In the genomic region with DNA sequence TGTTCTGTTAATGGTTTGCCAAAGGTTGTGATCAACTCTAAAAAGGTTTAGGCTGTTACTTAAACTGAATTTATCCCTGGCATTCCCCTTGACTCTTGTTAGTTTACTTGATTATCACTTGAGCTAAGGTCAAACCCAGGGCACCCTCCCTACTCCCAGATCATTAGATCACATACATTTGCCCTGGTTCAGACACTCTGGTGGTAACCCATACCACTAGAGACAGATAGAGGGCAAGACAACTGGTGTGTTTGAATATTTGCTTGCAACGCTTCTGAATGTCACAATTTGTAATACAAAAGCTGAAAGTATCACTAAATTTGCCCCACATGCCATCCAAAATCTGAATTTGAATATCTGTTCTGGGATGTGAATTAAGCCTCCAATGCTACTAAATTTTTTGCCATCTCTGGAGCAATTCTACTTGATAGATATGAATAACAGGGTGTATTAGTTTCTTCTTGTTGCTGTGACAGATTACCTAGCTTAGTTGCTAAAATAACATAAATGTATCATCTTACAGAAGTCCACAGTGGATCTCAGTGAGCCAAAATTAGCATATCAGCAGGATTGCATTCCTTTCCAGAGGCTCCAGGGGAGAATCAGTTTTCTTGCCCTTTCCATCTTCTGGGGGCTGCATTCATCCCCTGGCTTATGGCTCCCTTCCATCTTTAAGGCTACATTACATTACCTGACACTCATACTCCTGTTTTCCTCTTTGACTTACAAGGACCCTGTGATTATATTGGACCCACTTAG, we compare ENCODE assay signal across 1 cellular context.
TF ChIP-seq lines count a peak whose summit lies in the region.

No MANE protein-coding gene starts in this region.

TF ChIP-seq in H1, 55 proteins besides CTCF, POLR2A, EP300 and RAD21:
- TF ChIP-seq, protein P1, sequence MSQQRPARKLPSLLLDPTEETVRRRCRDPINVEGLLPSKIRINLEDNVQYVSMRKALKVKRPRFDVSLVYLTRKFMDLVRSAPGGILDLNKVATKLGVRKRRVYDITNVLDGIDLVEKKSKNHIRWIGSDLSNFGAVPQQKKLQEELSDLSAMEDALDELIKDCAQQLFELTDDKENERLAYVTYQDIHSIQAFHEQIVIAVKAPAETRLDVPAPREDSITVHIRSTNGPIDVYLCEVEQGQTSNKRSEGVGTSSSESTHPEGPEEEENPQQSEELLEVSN (IDR thresholded peaks at IDR 0.05), result no peak
- TF ChIP-seq PHF8 (conservative IDR thresholded peaks at IDR 0.05; ENCODE audit: low read depth, low read length), result no peak
- peak in 1 of 2 experiments; percentile 75; a peak in 1 of 4 replicates for TF ChIP-seq HDAC2 (IDR thresholded peaks at IDR 0.05; ENCODE audit: borderline replicate concordance in 1 of 2, low read depth in 2 of 2, low read length in 2 of 2)
- TF ChIP-seq YY1 (IDR thresholded peaks at IDR 0.05; ENCODE audit: low read depth, low read length), result 0 out of 2 replicates have a peak, but pooled peaks have one; percentile 13
- TF ChIP-seq TEAD4 (IDR thresholded peaks at IDR 0.05; ENCODE audit: low read depth, low read length), result peak; percentile 68; the same call in 1 of the 2 replicates
- TF ChIP-seq CHD7 (IDR thresholded peaks at IDR 0.05; ENCODE audit: insufficient replicate concordance, low read length), result peak; percentile 48
- TF ChIP-seq SP1 (IDR thresholded peaks at IDR 0.05; ENCODE audit: low read depth, low read length), result 0 out of 2 replicates have a peak, but pooled peaks have one; percentile 33
- no peak for TF ChIP-seq SUZ12 (IDR thresholded peaks at IDR 0.05; ENCODE audit: low read length)
